8 cellular contexts compared by ENCODE assay signal in genomic region chr15:85706779-85707518, GRCh38.
A peak's percentile ranks its signal among the peaks of the same experiment; 100 is the strongest.
DNase-seq lines count a peak whose midpoint lies in the region; ATAC-seq and TF ChIP-seq lines count a peak whose summit lies in the region.

No MANE protein-coding gene starts in this region.

- H3K4me1 Mint-ChIP-seq in CD4-positive, alpha-beta memory T cell, result peaks cover 72 to 92% (median 83%) of the 10 kb centered on the region in 4 donors
- peaks cover 58% of the 10 kb centered on the region for H3K4me1 Mint-ChIP-seq in T-helper 17 cell
- peaks cover 47% of the 10 kb centered on the region for H3K4me1 Mint-ChIP-seq in neural crest cell

- H3K9me3 Mint-ChIP-seq in CD4-positive, alpha-beta memory T cell, result peaks cover 0 to 2% (median 0%) of the 10 kb centered on the region in 8 donors
- H3K9me3 Mint-ChIP-seq in neural crest cell, result no peaks in the 10 kb centered on the region

- H3K4me3 ChIP-seq in CD4-positive, alpha-beta memory T cell (ENCODE audit: low read length in 2 of 2), result peak overlapping the region; percentile 42 to 61
- peak overlapping the region in 32 of 59 donors; percentile 0 to 49 (median 20) for H3K4me3 ChIP-seq in dorsolateral prefrontal cortex

- TF ChIP-seq CTCF in dorsolateral prefrontal cortex (IDR thresholded peaks at IDR 0.05 in 54 of 56, conservative IDR thresholded peaks at IDR 0.05 in 2 of 56; ENCODE audit: low read depth in 1 of 56, partially characterized antibody in 56 of 56), result no peak
- TF ChIP-seq CTCF in neural crest cell (conservative IDR thresholded peaks at IDR 0.05), result no peak

- H3K4me1 ChIP-seq in CD4-positive, alpha-beta memory T cell (ENCODE audit: insufficient read depth, low read length), result peaks cover 79% of the 10 kb centered on the region

- DNase-seq in CD4-positive, alpha-beta memory T cell, result peak; percentile 72 to 86 (median 80)
- DNase-seq in T-helper 17 cell, result peak in 2 of 3 donors; percentile 35 to 38
- DNase-seq in dorsolateral prefrontal cortex, result no peak
- no peak for DNase-seq in neural crest cell (ENCODE audit: low read depth, low spot score)
- no peak for DNase-seq in NCI-H1105 treated with DMSO at 0.1 percent for 48 hours (lab: John Stamatoyannopoulos, UW)
- no peak for DNase-seq in NCI-H748 (lab: John Stamatoyannopoulos, UW; ENCODE audit: unreplicated experiment)
- DNase-seq in kidney glomerular epithelial cell (lab: John Stamatoyannopoulos, UW), result no peak

- H3K27ac Mint-ChIP-seq in CD4-positive, alpha-beta memory T cell, result peak overlapping the region; percentile 96 to 100 (median 97)
- peak overlapping the region; percentile 100 for H3K27ac Mint-ChIP-seq in T-helper 17 cell
- H3K27ac Mint-ChIP-seq in neural crest cell (ENCODE audit: unreplicated experiment), result peak overlapping the region; percentile 47

- H3K27me3 Mint-ChIP-seq in CD4-positive, alpha-beta memory T cell, result no peaks in the 10 kb centered on the region
- no peaks in the 10 kb centered on the region for H3K27me3 Mint-ChIP-seq in T-helper 17 cell
- H3K27me3 Mint-ChIP-seq in neural crest cell (ENCODE audit: low read depth), result no peaks in the 10 kb centered on the region

- POLR2A ChIA-PET in CD4-positive, alpha-beta memory T cell (lab: Charles Lee; ENCODE audit: partially characterized antibody), result interaction anchor here (0.6 to 7.0 kb wide), 14 partner anchors 8 to 1072 kb away, joined by 3 to 277 read pairs (median 4); partner anchors contain the start of gene KLHL25

- peaks cover 39 to 63% of the 10 kb centered on the region in 2 donors for H3K36me3 Mint-ChIP-seq in CD4-positive, alpha-beta memory T cell
- H3K36me3 Mint-ChIP-seq in T-helper 17 cell (ENCODE audit: low read depth), result peaks cover 5% of the 10 kb centered on the region
- H3K36me3 Mint-ChIP-seq in neural crest cell (ENCODE audit: low read depth), result peaks cover 2% of the 10 kb centered on the region

- peaks cover 20% of the 10 kb centered on the region for H3K36me3 ChIP-seq in CD4-positive, alpha-beta memory T cell (ENCODE audit: insufficient read depth, low read length)

- CTCF ChIA-PET in CD4-positive, alpha-beta memory T cell (lab: Charles Lee; ENCODE audit: partially characterized antibody), result interaction anchor here (0.7 to 1.4 kb wide), 4 partner anchors 16 to 124 kb away, joined by 3 read pairs; no protein-coding TSS in a partner anchor

- peak; percentile 31 for ATAC-seq in GM21737 (IDR thresholded peaks at IDR 0.05; ENCODE audit: unreplicated experiment)
- peak; percentile 78 for ATAC-seq in T-helper 17 cell

- peak overlapping the region; percentile 86 for H3K27ac ChIP-seq in CD4-positive, alpha-beta memory T cell (ENCODE audit: low read depth, low read length)
- H3K27ac ChIP-seq in dorsolateral prefrontal cortex, result peak overlapping the region in 48 of 59 donors; percentile 0 to 85 (median 52)

- H3K4me3 Mint-ChIP-seq in CD4-positive, alpha-beta memory T cell, result peak overlapping the region; percentile 83 to 95 (median 87)
- H3K4me3 Mint-ChIP-seq in T-helper 17 cell, result peak overlapping the region; percentile 92
- H3K4me3 Mint-ChIP-seq in neural crest cell, result no peak overlapping the region

- intact Hi-C loops in CD4-positive, alpha-beta memory T cell (cut with micrococcal nuclease), result loop anchor here (1.0 to 10.0 kb wide), 7 partner anchors 18 to 392 kb away; partner anchors contain the start of gene AKAP13
- intact Hi-C loops in dorsolateral prefrontal cortex (cut with DNase I), result no loop called here

- no peaks in the 10 kb centered on the region for H3K9me3 ChIP-seq in CD4-positive, alpha-beta memory T cell (ENCODE audit: control insufficient read depth in 1 of 2, low read length in 2 of 2)
- H3K9me3 ChIP-seq in T-helper 17 cell (ENCODE audit: control insufficient read depth, low read length, poor library complexity, severe bottlenecking), result no peaks in the 10 kb centered on the region

- H3K27me3 ChIP-seq in CD4-positive, alpha-beta memory T cell (ENCODE audit: insufficient read depth, low read length), result no peaks in the 10 kb centered on the region
- no peaks in the 10 kb centered on the region for H3K27me3 ChIP-seq in dorsolateral prefrontal cortex

Comparison
In these comparisons a context has a peak if more than half of its experiments do, and no peak if none do; other contexts are left out.
1. DNase-seq: peak in CD4-positive, alpha-beta memory T cell (5 of 5) and T-helper 17 cell (2 of 3); none in dorsolateral prefrontal cortex (0 of 10), neural crest cell (single experiment), NCI-H1105 treated with DMSO at 0.1 percent for 48 hours (single experiment), NCI-H748 (single experiment) and kidney glomerular epithelial cell (single experiment).
2. H3K27ac Mint-ChIP-seq: peak in every context shown above with its lines; median percentile 100 in T-helper 17 cell; 97 in CD4-positive, alpha-beta memory T cell; 47 in neural crest cell.